8 cellular contexts compared by ENCODE assay signal in the genomic region with DNA sequence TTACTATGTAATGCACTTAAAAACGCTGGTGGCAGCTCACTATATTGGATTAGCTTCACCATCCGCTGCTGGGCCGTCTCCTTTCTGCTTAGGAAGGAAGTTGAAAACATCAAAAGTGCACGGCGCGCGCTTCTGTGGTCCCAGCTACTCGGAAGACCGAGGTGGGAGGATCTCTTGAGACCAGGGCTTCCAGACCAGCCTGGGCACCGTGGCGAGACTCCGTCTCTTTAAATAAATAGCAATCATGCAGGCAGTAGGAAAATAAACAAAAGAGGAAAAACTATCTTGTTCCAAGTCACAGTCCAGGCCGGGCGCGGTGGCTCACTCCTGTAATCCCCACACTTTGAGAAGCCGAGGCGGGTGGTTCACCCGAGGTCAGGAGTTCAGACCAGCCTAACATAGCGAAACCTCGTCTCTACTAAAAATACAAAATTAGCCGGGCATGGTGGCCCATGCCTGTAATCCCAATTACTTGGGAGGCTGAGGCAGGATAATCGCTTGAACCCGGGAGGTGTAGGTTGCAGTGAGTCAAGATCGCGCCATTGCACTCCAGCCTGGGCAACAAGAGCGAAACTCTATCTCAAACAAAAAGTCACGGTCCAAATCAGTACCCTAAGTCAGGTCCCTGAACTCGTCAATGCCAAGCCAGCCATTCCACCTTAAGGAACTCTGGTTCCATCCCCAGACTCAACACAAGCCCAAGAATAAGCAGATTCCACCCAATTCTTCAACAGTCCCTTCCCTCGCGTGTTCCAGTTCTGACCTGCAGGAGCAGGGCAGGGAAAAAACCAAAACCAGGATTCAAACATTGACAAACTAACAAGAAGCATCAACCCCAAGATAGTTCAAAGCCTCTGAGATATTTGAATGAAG. TPM values are rescaled to one million over a fixed set of nuclear protein-coding genes. Genes with fewer than 3 reads are reported as not detected.
DNase-seq lines count a peak whose midpoint lies in the region; ATAC-seq and TF ChIP-seq lines count a peak whose summit lies in the region.

No MANE protein-coding gene starts in this region.

- no peaks in the 10 kb centered on the region for H3K9me3 Mint-ChIP-seq in activated CD4-positive, alpha-beta T cell treated with anti-CD3 and anti-CD28 coated beads, Interleukin-2, amount 10 ng/mL, durations not matched to agents 7 days and 5 days

- H3K27ac ChIP-seq in DOHH2 (ENCODE audit: low read depth, low read length) (peak overlapping the region; percentile 85), GM23248 (peak overlapping the region; percentile 98), dorsolateral prefrontal cortex (peak overlapping the region; percentile 63 to 99 (median 96)), lower lobe of right lung (peak overlapping the region; percentile 97)

- H3K9ac ChIP-seq in GM23248: peak overlapping the region; percentile 97

- no peaks in the 10 kb centered on the region for H3K27me3 Mint-ChIP-seq in activated CD4-positive, alpha-beta T cell treated with anti-CD3 and anti-CD28 coated beads, Interleukin-2, amount 10 ng/mL, durations not matched to agents 7 days and 5 days

- H3K4me2 ChIP-seq in DOHH2 (ENCODE audit: low read length) (peak overlapping the region; percentile 83), GM23248 (ENCODE audit: unreplicated experiment) (peak overlapping the region; percentile 88)

- TF ChIP-seq CTCF in DOHH2 (IDR thresholded peaks at IDR 0.05; ENCODE audit: low read depth, low read length, poor library complexity, severe bottlenecking): no peak
- no peak for TF ChIP-seq CTCF in dorsolateral prefrontal cortex (IDR thresholded peaks at IDR 0.05 in 54 of 56, conservative IDR thresholded peaks at IDR 0.05 in 2 of 56; ENCODE audit: low read depth in 1 of 56, partially characterized antibody in 56 of 56)
- no peak for TF ChIP-seq CTCF in lower lobe of right lung (IDR thresholded peaks at IDR 0.05)

- peaks cover 30% of the 10 kb centered on the region for H3K4me1 Mint-ChIP-seq in activated CD4-positive, alpha-beta T cell treated with anti-CD3 and anti-CD28 coated beads, Interleukin-2, amount 10 ng/mL, durations not matched to agents 7 days and 5 days

- 4% methylated on average over 30 of the region's 30 CpGs for WGBS in GM23248 (ENCODE audit: low coverage in 1 of 2, low lambda C conversion rate in 2 of 2, missing lambda C conversion rate in 2 of 2), 2 experiments

- H3F3A ChIP-seq in DOHH2 (ENCODE audit: control insufficient read depth, insufficient read depth) (peaks cover 11% of the 10 kb centered on the region), GM23248 (ENCODE audit: insufficient read depth) (peaks cover 10% of the 10 kb centered on the region)

- H3K9me2 ChIP-seq in DOHH2 (replicated peaks; ENCODE audit: control insufficient read depth, low read length) (no peaks in the 10 kb centered on the region), GM23248 (ENCODE audit: insufficient read depth) (no peaks in the 10 kb centered on the region)

- peak; percentile 48 to 62 for ATAC-seq in lower lobe of right lung
- no peak for ATAC-seq in GM18520 (IDR thresholded peaks at IDR 0.05; ENCODE audit: unreplicated experiment)

- H3K4me3 Mint-ChIP-seq in activated CD4-positive, alpha-beta T cell treated with anti-CD3 and anti-CD28 coated beads, Interleukin-2, amount 10 ng/mL, durations not matched to agents 7 days and 5 days: peak overlapping the region; percentile 86

- in situ Hi-C loops in GM23248 (cut with MboI): loop anchor here (25.0 kb wide), 1 partner anchor 195 kb away; a partner anchor contains a TSS

- H3K4me1 ChIP-seq in DOHH2 (ENCODE audit: control insufficient read depth, low read length): peaks cover 30% of the 10 kb centered on the region
- H3K4me1 ChIP-seq in GM23248 (ENCODE audit: insufficient read depth): peaks cover 10% of the 10 kb centered on the region; the same call in 1 of the 2 replicates
- H3K4me1 ChIP-seq in lower lobe of right lung: peaks cover 15% of the 10 kb centered on the region

- POLR2A ChIA-PET in activated CD4-positive, alpha-beta T cell treated with anti-CD3 and anti-CD28 coated beads, Interleukin-2, amount 10 ng/mL, durations not matched to agents 7 days and 5 days (lab: Charles Lee): interaction anchor here (0.7 kb wide), 1 partner anchor 186 kb away, joined by 5 read pairs; no protein-coding TSS in a partner anchor

- H3K27me3 ChIP-seq in DOHH2 (ENCODE audit: control insufficient read depth, low read length): no peaks in the 10 kb centered on the region
- no peaks in the 10 kb centered on the region for H3K27me3 ChIP-seq in GM23248 (replicated peaks; ENCODE audit: insufficient read depth)
- H3K27me3 ChIP-seq in MG63: no peaks in the 10 kb centered on the region
- no peaks in the 10 kb centered on the region for H3K27me3 ChIP-seq in dorsolateral prefrontal cortex
- no peaks in the 10 kb centered on the region for H3K27me3 ChIP-seq in lower lobe of right lung (ENCODE audit: low read depth)

- H3K9me3 ChIP-seq in DOHH2 (ENCODE audit: control insufficient read depth, insufficient read depth, low read length) (no peaks in the 10 kb centered on the region), GM23248 (ENCODE audit: low read depth) (no peaks in the 10 kb centered on the region), MG63 (no peaks in the 10 kb centered on the region), lower lobe of right lung (no peaks in the 10 kb centered on the region)

- peaks cover 34% of the 10 kb centered on the region for H3K36me3 ChIP-seq in DOHH2 (ENCODE audit: control insufficient read depth, low read length)
- H3K36me3 ChIP-seq in GM23248 (ENCODE audit: low read depth): no peaks in the 10 kb centered on the region
- peaks cover 10% of the 10 kb centered on the region for H3K36me3 ChIP-seq in MG63
- peaks cover 14% of the 10 kb centered on the region for H3K36me3 ChIP-seq in lower lobe of right lung

- peak overlapping the region; percentile 92 for H2AFZ ChIP-seq in GM23248

- H4K20me1 ChIP-seq in DOHH2 (ENCODE audit: control insufficient read depth, insufficient read depth, low read depth, low read length): 0 out of 2 replicates have a peak, but pooled peaks cover 3% of the 10 kb centered on the region
- no peaks in the 10 kb centered on the region for H4K20me1 ChIP-seq in GM23248 (ENCODE audit: insufficient read depth)

- H3K27ac Mint-ChIP-seq in activated CD4-positive, alpha-beta T cell treated with anti-CD3 and anti-CD28 coated beads, Interleukin-2, amount 10 ng/mL, durations not matched to agents 7 days and 5 days: peak overlapping the region; percentile 97

- intact Hi-C loops in dorsolateral prefrontal cortex (cut with DNase I) (loop anchor here (2.0 to 5.0 kb wide), 5 partner anchors 80 to 300 kb away; a partner anchor contains a TSS), lower lobe of right lung (cut with DNase I) (no loop called here)

- H3K4me3 ChIP-seq in DOHH2 (ENCODE audit: low read length) (peak overlapping the region; percentile 97), GM23248 (peak overlapping the region; percentile 90), MG63 (peak overlapping the region; percentile 94), dorsolateral prefrontal cortex (peak overlapping the region; percentile 58 to 100 (median 95)), lower lobe of right lung (peak overlapping the region; percentile 84)

- peaks cover 15% of the 10 kb centered on the region for H3K36me3 Mint-ChIP-seq in activated CD4-positive, alpha-beta T cell treated with anti-CD3 and anti-CD28 coated beads, Interleukin-2, amount 10 ng/mL, durations not matched to agents 7 days and 5 days (ENCODE audit: low read depth)

- CTCF ChIA-PET in activated CD4-positive, alpha-beta T cell treated with anti-CD3 and anti-CD28 coated beads, Interleukin-2, amount 10 ng/mL, durations not matched to agents 7 days and 5 days (lab: Charles Lee): interaction anchor here (0.9 to 1.2 kb wide), 3 partner anchors 8 to 205 kb away, joined by 3 read pairs; no protein-coding TSS in a partner anchor

- H3K79me2 ChIP-seq in DOHH2 (ENCODE audit: control insufficient read depth, low read length) (peaks cover 24% of the 10 kb centered on the region), GM23248 (ENCODE audit: insufficient read depth) (peaks cover 19% of the 10 kb centered on the region)

- peak; percentile 78 for DNase-seq in GM23248
- DNase-seq in MG63: peak; percentile 66
- peak; percentile 81 for DNase-seq in activated CD4-positive, alpha-beta T cell treated with anti-CD3 and anti-CD28 coated beads, Interleukin-2, amount 10 ng/mL, durations not matched to agents 7 days and 5 days
- peak in 8 of 10 donors; percentile 14 to 56 (median 34) for DNase-seq in dorsolateral prefrontal cortex
- peak; percentile 80 for DNase-seq in lower lobe of right lung
- DNase-seq in stimulated activated CD4-positive, alpha-beta T cell treated with anti-CD3 and anti-CD28 coated beads, TNF-alpha, amount 100 ng/mL, for 48 hours (ENCODE audit: low read depth in 3 of 3): peak in 2 of 3 donors; percentile 15 to 22

RNA-seq across cellular contexts. Expression of a gene that starts 1.0 kb away (rescaled TPM):
- total RNA-seq in GM23248 (2014; rRNA removed; shearing (Covaris generic)): 12.4 and 18.1 TPM in 2 replicates
- polyA plus RNA-seq in GM23248 (2016; fragmentation: Nextera tagmentation; extraction: Ambion mirVana): 15.3 and 17.1 TPM in 2 replicates
- total RNA-seq in MG63 (2014; rRNA removed; shearing (Covaris generic); ENCODE audit: low replicate concordance): 13.3 and 14.6 TPM in 2 replicates
- total RNA-seq in activated CD4-positive, alpha-beta T cell treated with anti-CD3 and anti-CD28 coated beads, Interleukin-2, amount 10 ng/mL, durations not matched to agents 7 days and 5 days: 10 to 100 TPM; 15.2 to 19.3 TPM
- total RNA-seq in dorsolateral prefrontal cortex (10 to 100 TPM; 16.5 to 38.0 (median 25.8) TPM), lower lobe of right lung (24.6 TPM)

Comparison
In these comparisons a context has a peak if more than half of its experiments do, and no peak if none do; other contexts are left out.
1. DNase-seq: peak in every context shown above with its lines; median percentile 81 in activated CD4-positive, alpha-beta T cell treated with anti-CD3 and anti-CD28 coated beads, Interleukin-2, amount 10 ng/mL, durations not matched to agents 7 days and 5 days; 80 in lower lobe of right lung; 78 in GM23248; 66 in MG63; 34 in dorsolateral prefrontal cortex; 18 in stimulated activated CD4-positive, alpha-beta T cell treated with anti-CD3 and anti-CD28 coated beads, TNF-alpha, amount 100 ng/mL, for 48 hours.